Comparison of ENCODE assay signal across 18 cellular contexts in the genomic region with DNA sequence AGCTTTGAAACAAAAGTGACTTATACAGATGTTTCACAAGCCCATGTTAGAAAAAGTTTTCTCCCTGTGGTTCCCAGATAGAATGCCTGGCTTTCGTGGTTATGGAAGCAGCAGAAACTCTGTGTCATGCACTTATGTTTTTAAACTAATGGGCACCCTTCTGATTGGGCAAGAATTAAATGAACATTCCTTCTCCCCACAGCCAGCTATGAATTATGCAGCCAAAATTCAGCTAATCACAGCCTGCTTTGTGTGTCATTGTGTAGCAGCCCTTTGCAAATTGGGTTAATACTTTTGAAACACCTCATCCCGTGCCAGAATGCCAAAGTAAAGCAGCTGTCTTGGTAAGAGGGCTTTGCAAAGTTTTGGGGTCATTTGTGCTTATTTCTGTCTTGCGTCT. TPM values are rescaled to one million over a fixed set of nuclear protein-coding genes. Genes with fewer than 3 reads are reported as not detected.
DNase-seq lines count a peak whose midpoint lies in the region; TF ChIP-seq lines count a peak whose summit lies in the region.
"Had no signal": no experiment of that assay in that cellular context is flagged by ENCODE, and none has a peak within 500 bp of the region (broad histone marks: within the 10 kb centered on the region; RNA-seq: fewer than 3 reads in every experiment).

No MANE protein-coding gene starts in this region.

- peaks cover 12% of the 10 kb centered on the region for H3K36me3 Mint-ChIP-seq in HFFc6 (ENCODE audit: low read depth)
- no peaks in the 10 kb centered on the region for H3K36me3 Mint-ChIP-seq in Calu3 (ENCODE audit: insufficient read depth, unreplicated experiment)

- H3K9me3 Mint-ChIP-seq in HFFc6, result no peaks in the 10 kb centered on the region
- H3K9me3 Mint-ChIP-seq in Calu3 (ENCODE audit: low read depth, unreplicated experiment), result no peaks in the 10 kb centered on the region
- H3K9me3 Mint-ChIP-seq: activated T-cell treated with anti-CD3 and anti-CD28 coated beads, Interleukin-2, amount 50 U/mL, for 4 hours had no signal

- POLR2A ChIA-PET in AG04449 (lab: Yijun Ruan, JAX), result interaction anchor here (0.7 to 1.8 kb wide), 5 partner anchors 10 to 280 kb away, joined by 4 to 8 read pairs (median 4); a partner anchor contains a TSS

- H3K4me3 Mint-ChIP-seq in HFFc6, result peak overlapping the region; percentile 18; the same call in 1 of the 2 replicates
- no peak overlapping the region for H3K4me3 Mint-ChIP-seq in Calu3 (ENCODE audit: low read depth, unreplicated experiment)
- H3K4me3 Mint-ChIP-seq: activated T-cell treated with anti-CD3 and anti-CD28 coated beads, Interleukin-2, amount 50 U/mL, for 4 hours had no signal

- intact Hi-C loops in Calu3 (cut with micrococcal nuclease; ENCODE audit: unreplicated experiment), result no loop called here

- no peak overlapping the region for H3K27ac ChIP-seq in brain microvascular endothelial cell
- H3K27ac ChIP-seq: body of pancreas, Peyer's patch had no signal

- no peak overlapping the region for H3K4me3 ChIP-seq in AG04449 (ENCODE audit: low read depth, low read length)
- H3K4me3 ChIP-seq in brain microvascular endothelial cell (ENCODE audit: low read depth, low read length), result no peak overlapping the region
- H3K4me3 ChIP-seq: body of pancreas, K562, mucosa of descending colon, Peyer's patch had no signal

- H3K4me1 Mint-ChIP-seq in HFFc6 (ENCODE audit: low read depth) (peaks cover 38% of the 10 kb centered on the region), Calu3 (ENCODE audit: low read depth, unreplicated experiment) (no peaks in the 10 kb centered on the region)

- CTCF ChIA-PET in AG04449 (lab: Yijun Ruan, JAX), result interaction anchor here (0.6 to 6.7 kb wide), 9 partner anchors 8 to 348 kb away, joined by 3 to 88 read pairs (median 5); a partner anchor contains a TSS
- CTCF ChIA-PET in Calu3 (lab: Charles Lee), result interaction anchor here (0.8 kb wide), 1 partner anchor 280 kb away, joined by 3 read pairs; no protein-coding TSS in a partner anchor

- DNase-seq in AG04449 (ENCODE audit: low read depth, low spot score) (peak; percentile 83), HFFc6 (peak; percentile 89), brain microvascular endothelial cell (peak; percentile 46), hepatic stellate cell (ENCODE audit: low spot score) (peak; percentile 41), RKO (ENCODE audit: low spot score) (no peak), iPS-NIHi11 (ENCODE audit: low spot score) (no peak), Calu3 (no peak), GM19240 (ENCODE audit: insufficient read length, low spot score) (no peak)
- DNase-seq: activated CD4-positive, alpha-beta T cell treated with anti-CD3 and anti-CD28 coated beads, Interleukin-2, amount 50 U/mL, for 1 hour; activated T-cell treated with anti-CD3 and anti-CD28 coated beads, Interleukin-2, amount 50 U/mL, for 4 hours; mucosa of descending colon; NCI-H1436; NCI-H510A treated with DMSO at 0.1 percent for 48 hours; Peyer's patch; T-helper 2 cell; trophoblast cell had no signal

- in situ Hi-C loops in brain microvascular endothelial cell (cut with HindIII; ENCODE audit: low pct_ligation_motif_present, low sequenced_read_pairs), result no loop called here

- H3K27ac Mint-ChIP-seq in HFFc6 (peak overlapping the region; percentile 55), Calu3 (ENCODE audit: unreplicated experiment) (no peak overlapping the region)

- H3K36me3 ChIP-seq in brain microvascular endothelial cell (replicated peaks), result peaks cover 4% of the 10 kb centered on the region

- BruUV-seq in Calu3 (replicated peaks; lab: Mats Ljungman, UMichigan), result no TSS peak

- H3K27me3 ChIP-seq in brain microvascular endothelial cell (replicated peaks), result no peaks in the 10 kb centered on the region
- H3K27me3 ChIP-seq: body of pancreas, Peyer's patch had no signal

- no peaks in the 10 kb centered on the region for H3K27me3 Mint-ChIP-seq in HFFc6 (ENCODE audit: insufficient read depth)
- no peaks in the 10 kb centered on the region for H3K27me3 Mint-ChIP-seq in Calu3 (ENCODE audit: unreplicated experiment)

- no peak for TF ChIP-seq CTCF in AG04449 (IDR thresholded peaks at IDR 0.05; ENCODE audit: insufficient read depth, low read length, missing control alignments)
- TF ChIP-seq CTCF in HFFc6 (IDR thresholded peaks at IDR 0.05), result no peak
- TF ChIP-seq CTCF in brain microvascular endothelial cell (IDR thresholded peaks at IDR 0.05; ENCODE audit: low read depth, low read length, missing control alignments), result no peak
- TF ChIP-seq CTCF in Calu3 (IDR thresholded peaks at IDR 0.05; ENCODE audit: unreplicated experiment), result no peak

RNA-seq across cellular contexts. Expression of a gene that starts 46.9 kb away (rescaled TPM):
- total RNA-seq in HFFc6 (2021; fragmentation: NEBNext Ultra II Directional; extraction: Animal tissue kit (Norgen Biotek cat#: 25700)), result 10 to 100 TPM; 22.5 to 26.7 (median 24.5) TPM
- total RNA-seq in Calu3 (2022), result 18.6 and 20.2 TPM in 2 replicates

Comparison
In these comparisons a context has a peak if more than half of its experiments do, and no peak if none do; other contexts are left out.
1. DNase-seq: peak in AG04449 (single experiment), HFFc6 (single experiment), brain microvascular endothelial cell (single experiment) and hepatic stellate cell (single experiment); none in RKO (single experiment), iPS-NIHi11 (single experiment), Calu3 (single experiment) and GM19240 (single experiment).